8 cellular contexts compared by ENCODE assay signal in the genomic region with DNA sequence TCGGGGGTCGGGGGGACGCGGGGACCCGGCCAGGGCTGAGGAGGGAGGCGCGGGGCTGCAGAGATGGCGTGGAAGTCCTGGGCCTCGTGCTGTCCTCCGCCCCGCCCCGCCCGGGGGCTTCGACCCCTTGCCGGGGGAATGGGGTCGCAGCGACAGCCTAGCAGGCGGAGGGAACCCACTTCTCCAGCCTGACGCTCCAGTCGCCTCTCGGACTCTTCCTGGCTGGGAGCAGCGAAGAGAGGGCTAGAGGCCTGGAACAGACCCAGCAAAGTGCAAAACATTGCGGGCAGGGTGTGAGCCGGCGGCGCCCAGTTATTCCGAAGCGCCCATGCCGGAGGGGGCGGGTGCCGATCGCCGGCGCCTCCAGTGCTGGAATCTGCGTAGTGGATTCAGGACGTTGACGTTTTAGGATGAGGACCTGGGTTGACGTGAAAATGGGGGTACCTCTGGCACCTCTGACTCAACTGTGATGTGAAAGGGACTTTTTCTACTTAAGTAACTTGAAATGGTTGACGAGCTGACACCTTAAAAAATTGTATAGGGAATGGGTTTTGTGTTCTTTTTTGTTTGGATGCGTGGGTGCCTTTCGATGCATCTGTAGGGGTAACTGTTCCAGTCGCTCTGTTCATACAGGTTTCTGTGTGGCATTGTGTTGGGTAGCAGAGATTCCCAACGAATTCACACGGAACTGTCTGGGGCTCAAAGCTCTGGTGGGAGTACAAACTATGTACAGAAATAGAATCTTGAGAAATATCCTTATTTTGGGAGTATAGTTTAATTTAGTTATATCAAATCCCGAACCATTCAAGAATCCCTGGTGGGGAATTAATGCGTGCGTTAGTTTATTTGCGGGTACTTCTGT. TPM values are rescaled to one million over a fixed set of nuclear protein-coding genes. Genes with fewer than 3 reads are reported as not detected.
A peak's percentile ranks its signal among the peaks of the same experiment; 100 is the strongest.
DNase-seq lines count a peak whose midpoint lies in the region; ATAC-seq and TF ChIP-seq lines count a peak whose summit lies in the region.

No MANE protein-coding gene starts in this region.

- H2AFZ ChIP-seq in parathyroid adenoma (peak overlapping the region; percentile 95), Karpas-422 (ENCODE audit: low read length) (no peak overlapping the region)

- no peak overlapping the region for H3K27ac Mint-ChIP-seq in CD8-positive, alpha-beta memory T cell

- CTCF ChIA-PET in CD8-positive, alpha-beta memory T cell (lab: Charles Lee) = no interaction called here

- H3K27me3 Mint-ChIP-seq in CD8-positive, alpha-beta memory T cell = peaks cover 46 to 78% of the 10 kb centered on the region in 2 donors

- no peaks in the 10 kb centered on the region for H3K9me3 ChIP-seq in CD8-positive, alpha-beta memory T cell (ENCODE audit: low read length)
- no peaks in the 10 kb centered on the region for H3K9me3 ChIP-seq in parathyroid adenoma (ENCODE audit: control insufficient read depth, low read length)
- no peaks in the 10 kb centered on the region; the same call in 1 of the 2 replicates for H3K9me3 ChIP-seq in Karpas-422 (ENCODE audit: low read length)

- H3K79me2 ChIP-seq in parathyroid adenoma (no peaks in the 10 kb centered on the region), Karpas-422 (ENCODE audit: low read length) (no peaks in the 10 kb centered on the region)

- POLR2A ChIA-PET in CD8-positive, alpha-beta memory T cell (lab: Charles Lee) = no interaction called here

- no peak for DNase-seq in CD8-positive, alpha-beta memory T cell
- DNase-seq in NCI-H526 treated with DMSO at 0.1 percent for 48 hours (lab: John Stamatoyannopoulos, UW) (peak; percentile 25), head of caudate nucleus (peak in 40 of 42 donors; percentile 12 to 66 (median 30)), Karpas-422 (no peak), SW480 (ENCODE audit: low spot score) (no peak), inferior parietal cortex (ENCODE audit: extremely low spot score) (no peak)

- no peak for TF ChIP-seq CTCF in parathyroid adenoma (IDR thresholded peaks at IDR 0.05)

- peak overlapping the region; percentile 49 to 79 (median 72) for H3K4me3 Mint-ChIP-seq in CD8-positive, alpha-beta memory T cell

- intact Hi-C loops in head of caudate nucleus (cut with DNase I) = no loop called here

- H3K4me1 Mint-ChIP-seq in CD8-positive, alpha-beta memory T cell = peaks cover 6 to 10% (median 10%) of the 10 kb centered on the region in 3 donors

- H3K27ac ChIP-seq in CD8-positive, alpha-beta memory T cell (ENCODE audit: low read depth, low read length) = no peak overlapping the region
- H3K27ac ChIP-seq in parathyroid adenoma (peak overlapping the region; percentile 94), Karpas-422 (ENCODE audit: low read length) (no peak overlapping the region)

- no peak for ATAC-seq in HG03565 (IDR thresholded peaks at IDR 0.05; ENCODE audit: unreplicated experiment)

- peaks cover 0 to 4% (median 0%) of the 10 kb centered on the region in 5 donors for H3K9me3 Mint-ChIP-seq in CD8-positive, alpha-beta memory T cell

- no peaks in the 10 kb centered on the region for H3K9me2 ChIP-seq in Karpas-422 (replicated peaks; ENCODE audit: insufficient read depth, low read length)

- no peaks in the 10 kb centered on the region for H3K4me1 ChIP-seq in CD8-positive, alpha-beta memory T cell (ENCODE audit: insufficient read depth, low read length)
- H3K4me1 ChIP-seq in parathyroid adenoma = peaks cover 6% of the 10 kb centered on the region
- H3K4me1 ChIP-seq in Karpas-422 (ENCODE audit: low read length) = no peaks in the 10 kb centered on the region

- H4K20me1 ChIP-seq in Karpas-422 (ENCODE audit: insufficient read depth, low read depth, low read length) = no peaks in the 10 kb centered on the region

- peaks cover 17% of the 10 kb centered on the region for H3K27me3 ChIP-seq in CD8-positive, alpha-beta memory T cell (ENCODE audit: insufficient read depth, low read length, poor library complexity, severe bottlenecking)
- H3K27me3 ChIP-seq in parathyroid adenoma (ENCODE audit: control insufficient read depth, insufficient read depth, low read length) (no peaks in the 10 kb centered on the region), Karpas-422 (ENCODE audit: low read length) (no peaks in the 10 kb centered on the region)

- peak overlapping the region; percentile 84 for H3K4me2 ChIP-seq in parathyroid adenoma (ENCODE audit: low read length)
- no peak overlapping the region for H3K4me2 ChIP-seq in Karpas-422 (ENCODE audit: low read depth, low read length, poor library complexity, severe bottlenecking)

- H3K9ac ChIP-seq in parathyroid adenoma = peak overlapping the region; percentile 51
- H3K9ac ChIP-seq in Karpas-422 (ENCODE audit: low read length) = no peak overlapping the region

- H3K36me3 Mint-ChIP-seq in CD8-positive, alpha-beta memory T cell = peaks cover 0 to 3% (median 0%) of the 10 kb centered on the region in 3 donors

- no peaks in the 10 kb centered on the region for H3K36me3 ChIP-seq in CD8-positive, alpha-beta memory T cell (ENCODE audit: insufficient read depth, low read length)
- no peaks in the 10 kb centered on the region for H3K36me3 ChIP-seq in parathyroid adenoma (ENCODE audit: control insufficient read depth, insufficient read depth, low read length)
- no peaks in the 10 kb centered on the region for H3K36me3 ChIP-seq in Karpas-422 (ENCODE audit: insufficient read depth, low read length)

- H3K4me3 ChIP-seq in CD8-positive, alpha-beta memory T cell (ENCODE audit: low read length) = no peak overlapping the region
- H3K4me3 ChIP-seq in parathyroid adenoma (ENCODE audit: low read depth, low read length) (peak overlapping the region; percentile 45), Karpas-422 (ENCODE audit: low read length) (no peak overlapping the region)

RNA-seq across cellular contexts. Expression of gene SLC35F1, which starts 1.4 kb away (rescaled TPM):
- not detected for total RNA-seq in CD8-positive, alpha-beta memory T cell
- polyA plus RNA-seq in CD8-positive, alpha-beta memory T cell = not detected
- not detected in 2 replicates for total RNA-seq in Karpas-422 (2014; rRNA removed; shearing (Covaris generic); ENCODE audit: low replicate concordance)

Comparison
In these comparisons a context has a peak if more than half of its experiments do, and no peak if none do; other contexts are left out.
1. DNase-seq: peak in NCI-H526 treated with DMSO at 0.1 percent for 48 hours (single experiment) and head of caudate nucleus (40 of 42); none in CD8-positive, alpha-beta memory T cell (0 of 5), Karpas-422 (single experiment), SW480 (single experiment) and inferior parietal cortex (single experiment).